ENCODE assay signal across 19 cellular contexts in the genomic region with DNA sequence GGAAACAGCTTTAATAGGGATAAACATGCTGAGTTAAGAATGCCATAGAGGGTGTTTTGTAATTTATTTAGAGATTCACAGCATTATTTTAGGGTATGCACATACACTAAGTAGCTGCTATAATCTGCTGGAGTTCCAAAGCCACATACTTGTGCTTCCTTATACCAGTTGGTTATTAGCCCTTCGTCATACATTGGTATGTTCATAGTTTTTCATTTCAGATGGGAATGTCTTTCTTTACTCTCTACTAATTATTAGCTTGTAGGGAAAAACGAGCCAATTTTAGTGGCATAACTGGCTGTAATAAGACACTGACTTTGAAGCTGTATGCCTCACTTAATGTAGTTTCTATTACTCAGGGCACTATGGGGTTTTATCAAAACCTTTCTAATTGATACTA.
A peak's percentile ranks its signal among the peaks of the same experiment; 100 is the strongest.
DNase-seq lines count a peak whose midpoint lies in the region; ATAC-seq, FAIRE-seq and TF ChIP-seq lines count a peak whose summit lies in the region.
"Had no signal": no experiment of that assay in that cellular context is flagged by ENCODE, and none has a peak within 500 bp of the region (broad histone marks: within the 10 kb centered on the region; RNA-seq: fewer than 3 reads in every experiment).

No MANE protein-coding gene starts in this region.

- TF ChIP-seq POLR2A in body of pancreas (IDR thresholded peaks at IDR 0.05) = no peak

- H3K27me3 ChIP-seq in body of pancreas = no peaks in the 10 kb centered on the region
- no peaks in the 10 kb centered on the region for H3K27me3 ChIP-seq in psoas muscle (ENCODE audit: insufficient read depth in 3 of 3, low read length in 2 of 3)
- H3K27me3 ChIP-seq in skeletal muscle tissue (ENCODE audit: control insufficient read depth in 3 of 3, insufficient read depth in 3 of 3, low read length in 3 of 3) = no peaks in the 10 kb centered on the region

- intact Hi-C loops in body of pancreas (cut with DNase I) = no loop called here
- intact Hi-C loops in psoas muscle (cut with DNase I) = no loop called here

- FAIRE-seq in urothelium cell line (lab: Jason Lieb, UNC) = no peak
- FAIRE-seq: GM12878, GM19239, H1 had no signal

- ATAC-seq in body of pancreas = peak; percentile 63
- ATAC-seq in psoas muscle = no peak
- ATAC-seq: GM12878, HCT116 had no signal

- H3K4me1 ChIP-seq in body of pancreas (no peaks in the 10 kb centered on the region), psoas muscle (peaks cover 92% of the 10 kb centered on the region), skeletal muscle tissue (ENCODE audit: control insufficient read depth in 3 of 3, insufficient read depth in 3 of 3, low read length in 3 of 3) (peaks cover 6 to 23% (median 20%) of the 10 kb centered on the region in 3 donors)

- DNase-seq in EL = peak; percentile 2
- DNase-seq in body of pancreas = no peak
- DNase-seq in psoas muscle = no peak
- DNase-seq in amygdala (lab: John Stamatoyannopoulos, UW) = no peak
- DNase-seq in H4 (ENCODE audit: low spot score) = no peak
- DNase-seq in urothelium cell line (ENCODE audit: low spot score) = no peak
- DNase-seq: C1 segment of cervical spinal cord; CD4-positive, alpha-beta memory T cell; COR-L47; DMS153; DND-41; GDM1; GM23248; H9 had no signal

- H3K9ac ChIP-seq in skeletal muscle tissue (ENCODE audit: low read depth in 1 of 3, low read length in 3 of 3) = peak overlapping the region in 1 of 3 donors; percentile 27
- H3K9ac ChIP-seq: GM23248 had no signal

- 60 to 80% methylated on average over 2 of the region's 2 CpGs for WGBS in body of pancreas, 2 donors
- WGBS in psoas muscle, 3 donors = 34 to 51% (median 38%) methylated on average over 2 of the region's 2 CpGs

- no peak overlapping the region for H3K4me3 ChIP-seq in body of pancreas
- H3K4me3 ChIP-seq in psoas muscle = peak overlapping the region; percentile 35
- H3K4me3 ChIP-seq in skeletal muscle tissue (ENCODE audit: low read length in 3 of 3) = no peak overlapping the region
- H3K4me3 ChIP-seq: GM12878, GM23248 had no signal

- H3K36me3 ChIP-seq in body of pancreas (replicated peaks in 1 of 2; ENCODE audit: insufficient read depth in 1 of 2, low read depth in 2 of 2) = no peaks in the 10 kb centered on the region
- no peaks in the 10 kb centered on the region for H3K36me3 ChIP-seq in psoas muscle (ENCODE audit: insufficient read depth in 1 of 2, low read depth in 1 of 2)
- no peaks in the 10 kb centered on the region for H3K36me3 ChIP-seq in skeletal muscle tissue (ENCODE audit: control insufficient read depth in 3 of 3, insufficient read depth in 3 of 3, low read length in 3 of 3)

- no peaks in the 10 kb centered on the region for H3K9me3 ChIP-seq in body of pancreas
- H3K9me3 ChIP-seq in psoas muscle = no peaks in the 10 kb centered on the region
- H3K9me3 ChIP-seq in skeletal muscle tissue (ENCODE audit: control insufficient read depth in 3 of 3, low read length in 3 of 3) = no peaks in the 10 kb centered on the region

- H3K27ac ChIP-seq in body of pancreas (no peak overlapping the region), psoas muscle (peak overlapping the region; percentile 81), skeletal muscle tissue (ENCODE audit: low read depth, low read length) (peak overlapping the region; percentile 5)
- H3K27ac ChIP-seq: GM23248 had no signal

- TF ChIP-seq CTCF in body of pancreas (IDR thresholded peaks at IDR 0.05) (no peak), psoas muscle (IDR thresholded peaks at IDR 0.05) (no peak)

Comparison
In these comparisons a context has a peak if more than half of its experiments do, and no peak if none do; other contexts are left out.
1. H3K27ac ChIP-seq: peak in psoas muscle (single experiment) and skeletal muscle tissue (single experiment); none in body of pancreas (0 of 4).